Comparison of ENCODE assay signal across 12 cellular contexts in the genomic region with DNA sequence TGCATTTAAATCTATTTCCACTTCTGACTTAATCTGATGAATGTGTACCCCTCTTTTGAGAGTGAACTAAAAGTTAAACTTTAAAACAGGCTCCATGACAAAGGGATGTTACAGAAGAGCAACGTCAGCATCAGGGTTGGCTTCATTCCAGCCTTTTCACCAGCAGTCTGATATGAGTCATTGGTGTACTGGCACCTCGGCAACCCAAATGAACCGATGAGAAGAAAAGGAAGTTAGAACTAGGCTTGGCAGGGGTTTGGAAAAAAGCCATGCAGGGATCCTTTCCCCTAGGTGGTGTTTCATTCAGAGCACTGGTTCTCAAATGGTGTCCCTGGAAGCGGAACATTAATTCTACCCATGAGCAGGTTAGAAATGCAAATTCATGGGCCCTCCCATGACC. TPM values are rescaled to one million over a fixed set of nuclear protein-coding genes. Genes with fewer than 3 reads are reported as not detected.
DNase-seq lines count a peak whose midpoint lies in the region; ATAC-seq and TF ChIP-seq lines count a peak whose summit lies in the region.
"Had no signal": no experiment of that assay in that cellular context is flagged by ENCODE, and none has a peak within 500 bp of the region (broad histone marks: within the 10 kb centered on the region; RNA-seq: fewer than 3 reads in every experiment).

No MANE protein-coding gene starts in this region.

- 37 to 63% (median 45%) methylated on average over 4 of the region's 4 CpGs for WGBS in spleen, 5 donors

- no peak for TF ChIP-seq POLR2A in spleen (IDR thresholded peaks at IDR 0.05)

- no peak for TF ChIP-seq CTCF in epithelial cell of esophagus (IDR thresholded peaks at IDR 0.05; ENCODE audit: insufficient read depth, low read depth, low read length, missing control alignments)
- TF ChIP-seq CTCF in spleen (IDR thresholded peaks at IDR 0.05 in 8 of 11, conservative IDR thresholded peaks at IDR 0.05 in 3 of 11): no peak
- TF ChIP-seq CTCF in WERI-Rb-1 (IDR thresholded peaks at IDR 0.05; ENCODE audit: low read depth, low read length): no peak

- H3K27ac ChIP-seq in spleen (no peak overlapping the region), WERI-Rb-1 (no peak overlapping the region)

- no peaks in the 10 kb centered on the region for H3K4me1 ChIP-seq in spleen

- H3K9me3 ChIP-seq in spleen: peaks cover 0 to 28% (median 14%) of the 10 kb centered on the region in 8 donors
- peaks cover 6% of the 10 kb centered on the region for H3K9me3 ChIP-seq in WERI-Rb-1 (ENCODE audit: severe bottlenecking)

- H3K36me3 ChIP-seq in spleen: no peaks in the 10 kb centered on the region
- no peaks in the 10 kb centered on the region for H3K36me3 ChIP-seq in WERI-Rb-1

- intact Hi-C loops in spleen (cut with DNase I; ENCODE audit: low total_unique reads): no loop called here

- DNase-seq in A172 (ENCODE audit: low spot score) (peak; percentile 96), NCI-H510A treated with DMSO at 0.1 percent for 48 hours (lab: John Stamatoyannopoulos, UW) (peak; percentile 20), epithelial cell of esophagus (ENCODE audit: low read depth) (peak; percentile 92), spleen (no peak), WERI-Rb-1 (no peak)
- DNase-seq: activated CD4-positive, alpha-beta T cell treated with anti-CD3 and anti-CD28 coated beads, Interleukin-2, amount 50 U/mL, for 4 hours; CD4-positive, CD25-positive, alpha-beta regulatory T cell; NCI-H82; posterior cingulate gyrus had no signal

- ATAC-seq in GM18907 (IDR thresholded peaks at IDR 0.05; ENCODE audit: unreplicated experiment): peak; percentile 55
- no peak for ATAC-seq in GM19467 (IDR thresholded peaks at IDR 0.05; ENCODE audit: unreplicated experiment)
- ATAC-seq in HG03139 (IDR thresholded peaks at IDR 0.05; ENCODE audit: unreplicated experiment): no peak

- H3K27me3 ChIP-seq in spleen (replicated peaks in 1 of 7) (no peaks in the 10 kb centered on the region), WERI-Rb-1 (ENCODE audit: insufficient read depth, low read depth, severe bottlenecking) (no peaks in the 10 kb centered on the region)

- H3K4me3 ChIP-seq in epithelial cell of esophagus (ENCODE audit: low read length): no peak overlapping the region
- no peak overlapping the region for H3K4me3 ChIP-seq in spleen
- H3K4me3 ChIP-seq in WERI-Rb-1 (ENCODE audit: low read depth, low read length): no peak overlapping the region

RNA-seq across cellular contexts. Expression of a gene that starts 53.6 kb away (rescaled TPM):
- 1,744 and 2,526 TPM in 2 replicates for total RNA-seq in A172 (2014; rRNA removed; shearing (Covaris generic))
- 100 to 1,000 TPM in 3 of 7 donors, 10 to 100 TPM in 4; 52.8 to 290 (median 77.1) TPM for total RNA-seq in spleen
- polyA plus RNA-seq in spleen: 100 to 1,000 TPM; 149 to 261 (median 207) TPM

Comparison
In these comparisons a context has a peak if more than half of its experiments do, and no peak if none do; other contexts are left out.
1. DNase-seq: peak in A172 (single experiment), NCI-H510A treated with DMSO at 0.1 percent for 48 hours (single experiment) and epithelial cell of esophagus (single experiment); none in spleen (single experiment) and WERI-Rb-1 (single experiment).